Comparison of ENCODE assay signal across 26 cellular contexts in the genomic region with DNA sequence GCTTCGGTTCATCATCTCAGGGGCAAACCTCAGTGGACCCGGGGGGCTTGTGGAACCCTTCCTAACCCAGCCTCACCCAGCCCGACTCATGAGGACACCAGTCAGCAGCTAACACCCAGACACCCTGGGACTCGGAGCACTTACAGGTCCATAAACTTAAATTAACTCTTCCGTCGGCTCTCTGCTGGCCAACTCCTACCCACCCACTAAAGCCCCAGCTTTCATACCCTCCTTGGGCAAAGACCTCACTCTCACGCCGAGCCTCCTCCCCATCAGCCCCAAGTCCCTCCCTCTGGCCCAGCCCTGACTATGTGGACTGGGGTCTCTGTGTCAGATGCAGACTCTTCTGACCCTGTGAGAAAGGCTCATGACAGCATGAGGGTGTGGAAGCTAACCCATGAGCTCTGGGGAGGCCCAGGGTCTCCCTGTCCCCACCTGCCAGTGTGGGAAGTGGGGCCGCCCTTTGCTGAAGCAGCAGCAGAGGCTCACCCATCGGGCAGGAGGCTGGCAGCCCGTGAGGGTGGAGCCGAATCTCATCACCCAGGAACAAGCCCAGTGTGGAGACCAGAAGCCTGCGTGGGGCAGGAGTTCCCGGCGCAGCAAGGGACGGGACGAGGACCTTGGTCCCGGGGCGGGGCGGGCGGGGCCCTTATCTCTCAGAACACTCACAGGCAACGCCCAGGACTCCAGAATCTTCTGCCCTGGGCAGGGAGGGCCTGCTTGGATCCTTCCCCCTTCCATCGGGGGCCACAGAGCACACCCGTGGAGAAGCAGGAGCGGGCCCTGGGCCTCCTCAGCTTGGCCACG. TPM values are rescaled to one million over a fixed set of nuclear protein-coding genes. Genes with fewer than 3 reads are reported as not detected.
A peak's percentile ranks its signal among the peaks of the same experiment; 100 is the strongest.
DNase-seq lines count a peak whose midpoint lies in the region; ATAC-seq, FAIRE-seq and TF ChIP-seq lines count a peak whose summit lies in the region.
"Had no signal": no experiment of that assay in that cellular context is flagged by ENCODE, and none has a peak within 500 bp of the region (broad histone marks: within the 10 kb centered on the region; RNA-seq: fewer than 3 reads in every experiment).

No MANE protein-coding gene starts in this region.

- intact Hi-C loops in OCI-LY7 (cut with micrococcal nuclease; ENCODE audit: unreplicated experiment), result no loop called here

- peaks cover 37% of the 10 kb centered on the region for H3K36me3 Mint-ChIP-seq in brain

- H4K20me1 ChIP-seq in OCI-LY7 (ENCODE audit: insufficient read depth, low read length), result peaks cover 28% of the 10 kb centered on the region

- TF ChIP-seq EP300 in A549 (IDR thresholded peaks at IDR 0.05), result no peak

- no peak for FAIRE-seq in A549 (lab: Jason Lieb, UNC)

- ATAC-seq in A549 (peak; percentile 40 to 50; a peak in 3 of 6 replicates), GM21367 (IDR thresholded peaks at IDR 0.05; ENCODE audit: unreplicated experiment) (no peak)
- ATAC-seq: activated T-cell treated with anti-CD3 and anti-CD28 coated beads, Interleukin-2, amount 50 U/mL, for 72 hours; T-helper 17 cell had no signal

- CTCF ChIA-PET in A549 (lab: Yijun Ruan, JAX) (no interaction called here), HEK293 (lab: Yijun Ruan, JAX) (interaction anchor here (0.6 kb wide), 1 partner anchor 40 kb away, joined by 4 read pairs; no protein-coding TSS in a partner anchor), OCI-LY7 (lab: Charles Lee; ENCODE audit: unreplicated experiment) (no interaction called here)

- TF ChIP-seq CTCF in A549 (IDR thresholded peaks at IDR 0.05) (no peak), HEK293 (tag by site-specific recombination; IDR thresholded peaks at IDR 0.05) (no peak), brain (conservative IDR thresholded peaks at IDR 0.05) (no peak), OCI-LY7 (conservative IDR thresholded peaks at IDR 0.05; ENCODE audit: low read length) (no peak)

- no peak for TF ChIP-seq POLR2A in A549 (IDR thresholded peaks at IDR 0.05; ENCODE audit: low read length)

- no peak overlapping the region for H3K4me3 ChIP-seq in A549
- H3K4me3 ChIP-seq in HEK293 (ENCODE audit: low read depth, low read length), result no peak overlapping the region
- H3K4me3 ChIP-seq in mucosa of rectum (ENCODE audit: low read length in 2 of 2), result no peak overlapping the region
- no peak overlapping the region for H3K4me3 ChIP-seq in OCI-LY7 (ENCODE audit: low read depth, low read length, poor library complexity, severe bottlenecking)
- H3K4me3 ChIP-seq: stomach, tibial nerve had no signal

- no TSS peak for BruUV-seq in OCI-LY7 (replicated peaks; lab: Mats Ljungman, UMichigan)

- H3K27me3 Mint-ChIP-seq in brain, result no peaks in the 10 kb centered on the region
- H3K27me3 Mint-ChIP-seq: activated CD4-positive, alpha-beta T cell treated with anti-CD3 and anti-CD28 coated beads, Interleukin-2, amount 10 ng/mL, durations not matched to agents 7 days and 5 days; T-helper 17 cell had no signal

- no peak overlapping the region for H2AFZ ChIP-seq in OCI-LY7 (ENCODE audit: low read length)

- peaks cover 4 to 51% of the 10 kb centered on the region in 2 experiments; a peak in 2 of 3 replicates for H3K36me3 ChIP-seq in HEK293 (ENCODE audit: control insufficient read depth in 2 of 2, insufficient read depth in 1 of 2, low read length in 2 of 2)
- H3K36me3 ChIP-seq in mucosa of rectum (ENCODE audit: control insufficient read depth in 2 of 2, insufficient read depth in 2 of 2, low read length in 2 of 2), result peaks cover 8 to 15% of the 10 kb centered on the region in 2 donors
- H3K36me3 ChIP-seq in OCI-LY7 (ENCODE audit: insufficient read depth, low read length), result peaks cover 88% of the 10 kb centered on the region

- H3K27ac ChIP-seq in A549 (peak overlapping the region; percentile 36 to 41; a peak in 3 of 6 replicates), HEK293 (ENCODE audit: extremely low read depth, low read depth, low read length) (no peak overlapping the region), mucosa of rectum (ENCODE audit: low read depth in 2 of 2, low read length in 2 of 2) (peak overlapping the region; percentile 87 to 91), OCI-LY7 (ENCODE audit: low read depth, low read length, poor library complexity, severe bottlenecking) (no peak overlapping the region)
- H3K27ac ChIP-seq: KMS-11, stomach, VCaP had no signal

- no peaks in the 10 kb centered on the region for H3K27me3 ChIP-seq in mucosa of rectum (ENCODE audit: control insufficient read depth in 2 of 2, insufficient read depth in 2 of 2, low read length in 2 of 2)
- H3K27me3 ChIP-seq: stomach, tibial nerve had no signal

- H3K4me3 Mint-ChIP-seq in brain, result no peak overlapping the region
- H3K4me3 Mint-ChIP-seq: activated CD4-positive, alpha-beta T cell treated with anti-CD3 and anti-CD28 coated beads, Interleukin-2, amount 10 ng/mL, durations not matched to agents 7 days and 5 days; activated T-cell treated with anti-CD3 and anti-CD28 coated beads, Interleukin-2, amount 50 U/mL, for 72 hours; T-helper 17 cell had no signal

- POLR2A ChIA-PET in A549 (lab: Yijun Ruan, JAX), result interaction anchor here (0.6 kb wide), 1 partner anchor 326 kb away, joined by 3 read pairs; no protein-coding TSS in a partner anchor
- POLR2A ChIA-PET in HEK293 (lab: Yijun Ruan, JAX), result interaction anchor here (1.2 kb wide), 1 partner anchor 27 kb away, joined by 4 read pairs; a partner anchor contains a TSS
- POLR2A ChIA-PET in OCI-LY7 (lab: Charles Lee), result no interaction called here

- peaks cover 0 to 9% (median 0%) of the 10 kb centered on the region in 5 experiments for H3K9me3 Mint-ChIP-seq in brain
- H3K9me3 Mint-ChIP-seq: activated CD4-positive, alpha-beta T cell treated with anti-CD3 and anti-CD28 coated beads, Interleukin-2, amount 10 ng/mL, durations not matched to agents 7 days and 5 days; activated T-cell treated with anti-CD3 and anti-CD28 coated beads, Interleukin-2, amount 50 U/mL, for 72 hours had no signal

- peak; percentile 14 to 22 for DNase-seq in A549 (ENCODE audit: low read depth in 1 of 2, low spot score in 1 of 2)
- no peak for DNase-seq in NCI-H226
- no peak for DNase-seq in dermis blood vessel endothelial cell
- DNase-seq in OCI-LY7 (ENCODE audit: low spot score), result no peak
- DNase-seq: ACHN; activated CD4-positive, alpha-beta T cell treated with anti-CD3 and anti-CD28 coated beads, Interleukin-2, amount 10 ng/mL, durations not matched to agents 7 days and 5 days; activated naive CD4-positive, alpha-beta T cell treated with Interleukin-2 at 50 U/mL for 16 hours; activated T-cell treated with anti-CD3 and anti-CD28 coated beads, Interleukin-2, amount 50 U/mL, for 72 hours; DMS53; effector CD4-positive, alpha-beta T cell; foreskin fibroblast; HCEC 1CT; NCI-H1417; NCI-H2081; NCI-H2227 treated with DMSO at 0.1 percent for 48 hours; NCI-H69; RPMI8226; stomach; T-helper 17 cell had no signal

- peak overlapping the region in 1 of 2 donors; percentile 57 for H3K9ac ChIP-seq in mucosa of rectum (ENCODE audit: low read depth in 1 of 2, low read length in 2 of 2)
- H3K9ac ChIP-seq: KMS-11 had no signal

- no peaks in the 10 kb centered on the region for H3K9me2 ChIP-seq in OCI-LY7 (ENCODE audit: insufficient read depth, low read length)

- H3K4me1 ChIP-seq in A549, result peaks cover 14% of the 10 kb centered on the region
- no peaks in the 10 kb centered on the region for H3K4me1 ChIP-seq in HEK293 (ENCODE audit: control insufficient read depth, insufficient read depth, low read length)
- peaks cover 6 to 16% of the 10 kb centered on the region in 2 donors for H3K4me1 ChIP-seq in mucosa of rectum (ENCODE audit: control insufficient read depth in 2 of 2, insufficient read depth in 2 of 2, low read length in 2 of 2)
- H3K4me1 ChIP-seq in OCI-LY7 (ENCODE audit: insufficient read depth, low read length, poor library complexity, severe bottlenecking), result no peaks in the 10 kb centered on the region
- H3K4me1 ChIP-seq: tibial nerve had no signal

- H3K4me1 Mint-ChIP-seq in brain, result peaks cover 5% of the 10 kb centered on the region
- H3K4me1 Mint-ChIP-seq: activated CD4-positive, alpha-beta T cell treated with anti-CD3 and anti-CD28 coated beads, Interleukin-2, amount 10 ng/mL, durations not matched to agents 7 days and 5 days; T-helper 17 cell had no signal

- H3K79me2 ChIP-seq in OCI-LY7 (ENCODE audit: insufficient read depth, low read depth, low read length), result peaks cover 81% of the 10 kb centered on the region

- peak overlapping the region in 3 of 5 experiments; percentile 69 to 89 (median 81) for H3K27ac Mint-ChIP-seq in brain
- H3K27ac Mint-ChIP-seq: activated CD4-positive, alpha-beta T cell treated with anti-CD3 and anti-CD28 coated beads, Interleukin-2, amount 10 ng/mL, durations not matched to agents 7 days and 5 days; activated T-cell treated with anti-CD3 and anti-CD28 coated beads, Interleukin-2, amount 50 U/mL, for 72 hours; T-helper 17 cell had no signal

- H3K9me3 ChIP-seq in A549 (peaks cover 4% of the 10 kb centered on the region; the same call in 1 of the 3 replicates), HEK293 (ENCODE audit: control insufficient read depth, insufficient read depth, low read depth, low read length) (no peaks in the 10 kb centered on the region), mucosa of rectum (ENCODE audit: control insufficient read depth in 2 of 2, low read length in 2 of 2) (no peaks in the 10 kb centered on the region), OCI-LY7 (ENCODE audit: low read length) (no peaks in the 10 kb centered on the region)
- H3K9me3 ChIP-seq: tibial nerve had no signal

- WGBS in A549 (ENCODE audit: missing lambda C conversion rate), result 87% methylated on average over 11 of the region's 26 CpGs

- TF ChIP-seq RAD21 in A549 (conservative IDR thresholded peaks at IDR 0.05 in 1 of 2, IDR thresholded peaks at IDR 0.05 in 1 of 2), result no peak

- peak overlapping the region; percentile 40; the same call in 2 of the 3 replicates for H3K4me2 ChIP-seq in A549
- no peak overlapping the region for H3K4me2 ChIP-seq in OCI-LY7 (ENCODE audit: low read length)
- H3K4me2 ChIP-seq: KMS-11 had no signal

RNA-seq across cellular contexts. Expression of a gene that starts 19.8 kb away (rescaled TPM):
- polyA plus RNA-seq in A549 (2011; rRNA removed) (21.3 and 25.6 TPM in 2 replicates), A549 (2017; fragmentation: RNase III; extraction: RNeasy Plus Mini Kit Qiagen cat#74134 plus additional on column Dnase treatment) (49.5 to 55.9 TPM (median 52.6 TPM) in 3 replicates), brain (ENCODE audit: insufficient read depth, low read depth, low replicate concordance) (116 TPM)
- 69.3 and 115 TPM in 2 replicates for polyA plus RNA-seq in A549 (2012; cell fraction: cytosol; rRNA removed)
- 120 and 225 TPM in 2 replicates for polyA plus RNA-seq in A549 (2012; cell fraction: nucleus; rRNA removed)
- 10.7 and 18.9 TPM in 2 replicates for polyA minus RNA-seq in A549 (2011; rRNA and poly(A)+ RNA removed)
- total RNA-seq in dermis blood vessel endothelial cell (94.1 and 144 TPM in 2 replicates), OCI-LY7 (2022) (811 and 878 TPM in 2 replicates)
- 413 and 518 TPM in 2 replicates for total RNA-seq in OCI-LY7 (2014; rRNA removed; shearing (Covaris generic))

RNA-seq across cellular contexts. Expression of a gene that starts 27.4 kb away (rescaled TPM):
- polyA plus RNA-seq in A549 (2011; rRNA removed), result 111 and 136 TPM in 2 replicates
- polyA plus RNA-seq in A549 (2012; cell fraction: cytosol; rRNA removed), result 193 and 197 TPM in 2 replicates
- 82.8 and 84.5 TPM in 2 replicates for polyA plus RNA-seq in A549 (2012; cell fraction: nucleus; rRNA removed)
- 152 to 167 TPM (median 159 TPM) in 3 replicates for polyA plus RNA-seq in A549 (2017; fragmentation: RNase III; extraction: RNeasy Plus Mini Kit Qiagen cat#74134 plus additional on column Dnase treatment)
- polyA minus RNA-seq in A549 (2011; rRNA and poly(A)+ RNA removed), result 19.2 and 23.4 TPM in 2 replicates
- polyA plus RNA-seq in brain (ENCODE audit: insufficient read depth, low read depth, low replicate concordance), result 240 TPM
- total RNA-seq in dermis blood vessel endothelial cell, result 48.8 and 62.1 TPM in 2 replicates
- total RNA-seq in OCI-LY7 (2014; rRNA removed; shearing (Covaris generic)), result 85.3 and 86.2 TPM in 2 replicates
- 143 and 187 TPM in 2 replicates for total RNA-seq in OCI-LY7 (2022)

RNA-seq across cellular contexts. Expression of a gene that starts 40.0 kb away (rescaled TPM):
- polyA plus RNA-seq in A549 (2011; rRNA removed) (22.7 and 23.3 TPM in 2 replicates), A549 (2017; fragmentation: RNase III; extraction: RNeasy Plus Mini Kit Qiagen cat#74134 plus additional on column Dnase treatment) (35.1 to 41.4 TPM (median 39.2 TPM) in 3 replicates), brain (ENCODE audit: insufficient read depth, low read depth, low replicate concordance) (142 TPM)
- 50.2 and 74.9 TPM in 2 replicates for polyA plus RNA-seq in A549 (2012; cell fraction: cytosol; rRNA removed)
- polyA plus RNA-seq in A549 (2012; cell fraction: nucleus; rRNA removed), result 112 and 145 TPM in 2 replicates
- 24.3 and 28.8 TPM in 2 replicates for polyA minus RNA-seq in A549 (2011; rRNA and poly(A)+ RNA removed)
- total RNA-seq in dermis blood vessel endothelial cell (119 and 194 TPM in 2 replicates), OCI-LY7 (2022) (168 TPM in 2 replicates)
- total RNA-seq in OCI-LY7 (2014; rRNA removed; shearing (Covaris generic)), result 147 and 172 TPM in 2 replicates

Comparison
In these comparisons a context has a peak if more than half of its experiments do, and no peak if none do; other contexts are left out.
1. DNase-seq: peak in A549 (2 of 2); none in NCI-H226 (single experiment), dermis blood vessel endothelial cell (single experiment) and OCI-LY7 (single experiment).
2. H3K27ac ChIP-seq: peak in A549 (2 of 2) and mucosa of rectum (2 of 2); none in HEK293 (single experiment) and OCI-LY7 (single experiment).